ENCODE assay signal across 1 cellular context in the genomic region with DNA sequence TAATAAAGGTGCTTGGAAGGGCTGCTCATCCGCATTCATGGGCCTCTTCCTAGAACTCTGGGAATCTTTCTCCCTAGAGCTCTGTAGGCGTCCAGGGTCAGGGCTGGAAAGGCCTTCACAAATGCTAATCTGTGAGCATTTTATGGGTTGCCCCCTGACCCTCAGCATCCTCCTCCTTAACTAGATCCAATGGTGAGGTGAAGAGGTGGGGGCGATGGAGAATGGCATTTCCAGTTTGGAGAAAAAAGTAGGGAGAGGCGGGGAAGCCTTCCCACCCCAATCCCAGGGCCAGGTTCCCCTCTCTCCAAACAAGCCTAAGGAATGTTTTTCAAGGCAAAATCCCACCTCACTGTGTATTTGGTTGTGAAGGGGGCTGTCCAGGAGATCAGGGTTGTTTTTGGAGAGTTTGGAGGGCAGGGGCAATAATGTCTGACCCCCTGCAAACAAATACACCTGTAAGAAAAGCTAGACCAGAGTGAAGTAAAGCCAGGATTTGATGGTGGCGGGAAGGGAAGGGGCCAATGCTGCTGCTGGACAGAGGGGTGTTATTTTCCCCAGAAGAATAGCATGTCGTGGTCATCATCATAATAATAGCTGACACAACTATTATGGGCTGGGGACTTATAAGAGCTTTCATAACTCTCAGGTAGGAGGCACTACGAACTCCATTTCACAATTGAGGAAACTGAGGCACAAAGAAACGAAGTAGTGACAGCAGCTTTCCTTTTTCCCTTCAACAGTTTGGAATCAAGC.
TF ChIP-seq lines count a peak whose summit lies in the region.

No MANE protein-coding gene starts in this region.

TF ChIP-seq in liver, 16 proteins besides CTCF, POLR2A, EP300 and RAD21 (continued from another document):
- TF ChIP-seq GABPA (IDR thresholded peaks at IDR 0.05 in 1 of 2, conservative IDR thresholded peaks at IDR 0.05 in 1 of 2) (no peak), YY1 (IDR thresholded peaks at IDR 0.05) (no peak), NR2F2 (IDR thresholded peaks at IDR 0.05) (no peak)
